14 cellular contexts compared by ENCODE assay signal in the genomic region with DNA sequence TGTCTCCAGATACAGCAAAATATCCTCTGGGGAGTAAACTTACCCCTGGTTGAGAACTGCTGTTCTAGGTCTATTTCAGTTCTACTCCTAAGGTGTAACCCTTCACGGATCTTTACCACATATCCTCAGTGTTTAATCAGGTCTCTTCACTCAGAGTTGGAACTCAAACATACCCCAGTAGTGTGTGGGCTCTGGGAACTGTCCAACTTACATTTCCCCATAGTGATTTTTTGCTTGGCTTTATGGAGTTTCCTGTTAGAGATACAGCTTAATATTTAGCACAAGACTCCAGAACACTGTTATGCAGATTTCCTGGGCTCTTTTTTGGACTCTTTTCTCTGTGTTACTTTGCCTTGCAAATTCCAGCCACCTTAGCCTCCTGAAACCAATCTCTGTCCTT. TPM values are rescaled to one million over a fixed set of nuclear protein-coding genes. Genes with fewer than 3 reads are reported as not detected.
DNase-seq lines count a peak whose midpoint lies in the region; ATAC-seq and TF ChIP-seq lines count a peak whose summit lies in the region.
"Had no signal": no experiment of that assay in that cellular context is flagged by ENCODE, and none has a peak within 500 bp of the region (broad histone marks: within the 10 kb centered on the region; RNA-seq: fewer than 3 reads in every experiment).

No MANE protein-coding gene starts in this region.

- peak overlapping the region; percentile 44 for H3K4me2 ChIP-seq in Karpas-422 (ENCODE audit: low read depth, low read length, poor library complexity, severe bottlenecking)
- H3K4me2 ChIP-seq: BLaER1 treated with 17β-estradiol and CSF1 and Interleukin-3, amounts not matched to agents 10 nM and 100 nM had no signal

- no peaks in the 10 kb centered on the region for H3K9me3 ChIP-seq in Karpas-422 (ENCODE audit: low read length)
- no peaks in the 10 kb centered on the region for H3K9me3 ChIP-seq in T-helper 17 cell (ENCODE audit: control insufficient read depth, low read length, poor library complexity, severe bottlenecking)

- H3K27me3 ChIP-seq in Karpas-422 (ENCODE audit: low read length), result no peaks in the 10 kb centered on the region
- H3K27me3 ChIP-seq: BLaER1 treated with 17β-estradiol and CSF1 and Interleukin-3, amounts not matched to agents 10 nM and 100 nM had no signal

- peaks cover 53% of the 10 kb centered on the region for H3K4me1 ChIP-seq in Karpas-422 (ENCODE audit: low read length)

- H3K4me3 Mint-ChIP-seq in nephron, result no peak overlapping the region
- H3K4me3 Mint-ChIP-seq in T-helper 17 cell, result no peak overlapping the region
- H3K4me3 Mint-ChIP-seq: H9 had no signal

- no peaks in the 10 kb centered on the region for H3K36me3 Mint-ChIP-seq in nephron (ENCODE audit: low read depth)
- H3K36me3 Mint-ChIP-seq in T-helper 17 cell (ENCODE audit: low read depth), result peaks cover 3% of the 10 kb centered on the region

- H3K9me3 Mint-ChIP-seq in nephron, result peaks cover 8% of the 10 kb centered on the region

- ATAC-seq in T-helper 17 cell (no peak), GM21447 (IDR thresholded peaks at IDR 0.05; ENCODE audit: unreplicated experiment) (no peak)

- DNase-seq in EH (ENCODE audit: low read depth) (peak; percentile 7), Karpas-422 (peak; percentile 74), choroid plexus epithelial cell (ENCODE audit: low read depth) (peak; percentile 19), T-helper 17 cell (no peak)
- DNase-seq in stimulated activated CD4-positive, alpha-beta T cell treated with anti-CD3 and anti-CD28 coated beads, Interleukin-1b, Interleukin-23, amount 100 ng/mL, for 48 hours, result no peak
- DNase-seq: 8988T; AML-193; CD4-positive, CD25-positive, alpha-beta regulatory T cell; DMS 273 treated with DMSO at 0.1 percent for 48 hours; GOT3; H9 had no signal

- no peaks in the 10 kb centered on the region for H3K9me2 ChIP-seq in Karpas-422 (replicated peaks; ENCODE audit: insufficient read depth, low read length)

- H4K20me1 ChIP-seq in Karpas-422 (ENCODE audit: insufficient read depth, low read depth, low read length), result no peaks in the 10 kb centered on the region
- H4K20me1 ChIP-seq: BLaER1 treated with 17β-estradiol and CSF1 and Interleukin-3, amounts not matched to agents 10 nM and 100 nM had no signal

- H2AFZ ChIP-seq in Karpas-422 (ENCODE audit: low read length), result 0 out of 2 replicates have a peak overlapping the region, but pooled peaks have one; percentile 17

- H3K4me1 Mint-ChIP-seq in nephron (peaks cover 19% of the 10 kb centered on the region), T-helper 17 cell (peaks cover 8% of the 10 kb centered on the region)

- H3K27ac ChIP-seq in Karpas-422 (ENCODE audit: low read length), result peak overlapping the region; percentile 89
- H3K27ac ChIP-seq: BLaER1 treated with 17β-estradiol and CSF1 and Interleukin-3, amounts not matched to agents 10 nM and 100 nM had no signal

- no peaks in the 10 kb centered on the region for H3K79me2 ChIP-seq in Karpas-422 (ENCODE audit: low read length)

- no peaks in the 10 kb centered on the region for H3K36me3 ChIP-seq in Karpas-422 (ENCODE audit: insufficient read depth, low read length)
- H3K36me3 ChIP-seq: BLaER1 treated with 17β-estradiol and CSF1 and Interleukin-3, amounts not matched to agents 10 nM and 100 nM had no signal

- TF ChIP-seq CTCF in choroid plexus epithelial cell (conservative IDR thresholded peaks at IDR 0.05; ENCODE audit: low read depth, low read length) (no peak), nephron (IDR thresholded peaks at IDR 0.05; ENCODE audit: unreplicated experiment in 3 of 3) (no peak)

- H3K4me3 ChIP-seq in Karpas-422 (ENCODE audit: low read length) (no peak overlapping the region), choroid plexus epithelial cell (ENCODE audit: low read depth, low read length) (no peak overlapping the region)
- H3K4me3 ChIP-seq: BLaER1 treated with 17β-estradiol and CSF1 and Interleukin-3, amounts not matched to agents 10 nM and 100 nM had no signal

- H3K27me3 Mint-ChIP-seq in nephron (ENCODE audit: low read depth) (no peaks in the 10 kb centered on the region), T-helper 17 cell (no peaks in the 10 kb centered on the region)
- H3K27me3 Mint-ChIP-seq: CD4-positive, CD25-positive, alpha-beta regulatory T cell had no signal

- peak overlapping the region; percentile 30; the same call in 1 of the 2 replicates for H3K9ac ChIP-seq in Karpas-422 (ENCODE audit: low read length)
- H3K9ac ChIP-seq: BLaER1 treated with 17β-estradiol and CSF1 and Interleukin-3, amounts not matched to agents 10 nM and 100 nM had no signal

- H3K27ac Mint-ChIP-seq in nephron (peak overlapping the region; percentile 17 to 54 (median 35)), T-helper 17 cell (no peak overlapping the region)
- H3K27ac Mint-ChIP-seq: CD4-positive, CD25-positive, alpha-beta regulatory T cell; H9 had no signal

RNA-seq across cellular contexts. Expression of gene LIN9, which starts 26.7 kb away (rescaled TPM):
- 7.8 and 22.0 TPM in 2 replicates for total RNA-seq in Karpas-422 (2014; rRNA removed; shearing (Covaris generic); ENCODE audit: low replicate concordance)
- total RNA-seq in T-helper 17 cell, result 1 to 10 TPM; 2.5 to 2.8 TPM

Comparison
In these comparisons a context has a peak if more than half of its experiments do, and no peak if none do; other contexts are left out.
1. DNase-seq: peak in EH (single experiment), Karpas-422 (single experiment) and choroid plexus epithelial cell (single experiment); none in T-helper 17 cell (0 of 3) and stimulated activated CD4-positive, alpha-beta T cell treated with anti-CD3 and anti-CD28 coated beads, Interleukin-1b, Interleukin-23, amount 100 ng/mL, for 48 hours (single experiment).